10 cellular contexts compared by ENCODE assay signal in the genomic region with DNA sequence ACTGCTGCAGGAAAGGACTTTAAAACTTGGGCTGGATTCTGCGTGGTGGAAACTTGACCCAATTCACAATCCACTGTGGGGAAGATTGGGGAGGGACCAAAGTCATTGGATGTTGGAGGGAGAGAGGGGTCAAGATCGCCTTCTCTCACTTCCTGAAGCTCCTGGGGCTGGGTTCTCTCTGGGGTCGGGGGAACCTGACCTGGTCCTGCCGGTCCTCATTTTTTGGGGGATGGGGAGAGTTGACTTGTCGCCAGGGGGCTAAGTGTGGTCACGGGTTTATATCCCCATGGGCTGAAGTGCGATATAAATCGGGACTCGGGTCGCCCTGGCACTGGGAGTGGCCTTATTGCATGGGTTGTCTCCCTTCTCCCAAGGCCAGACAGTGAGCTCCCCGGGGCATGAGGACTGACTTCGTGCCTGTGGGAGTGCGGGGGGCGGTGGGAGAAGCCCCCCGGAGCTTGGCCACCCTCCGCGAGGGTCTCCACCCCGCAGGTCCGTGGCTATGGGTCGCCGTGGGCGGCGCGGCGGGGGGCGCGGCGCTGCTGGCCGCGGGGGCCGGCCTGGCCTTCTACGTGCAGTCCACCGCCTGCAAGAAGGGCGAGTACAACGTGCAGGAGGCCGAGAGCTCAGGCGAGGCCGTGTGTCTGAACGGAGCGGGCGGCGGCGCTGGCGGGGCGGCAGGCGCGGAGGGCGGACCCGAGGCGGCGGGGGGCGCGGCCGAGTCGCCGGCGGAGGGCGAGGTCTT. TPM values are rescaled to one million over a fixed set of nuclear protein-coding genes. Genes with fewer than 3 reads are reported as not detected.
DNase-seq lines count a peak whose midpoint lies in the region; ATAC-seq and TF ChIP-seq lines count a peak whose summit lies in the region.
"Had no signal": no experiment of that assay in that cellular context is flagged by ENCODE, and none has a peak within 500 bp of the region (broad histone marks: within the 10 kb centered on the region; RNA-seq: fewer than 3 reads in every experiment).

No MANE protein-coding gene starts in this region.

- TF ChIP-seq CTCF in GM06990 (IDR thresholded peaks at IDR 0.05; ENCODE audit: insufficient read depth, low read length, poor library complexity, severe bottlenecking) (no peak), parathyroid adenoma (IDR thresholded peaks at IDR 0.05) (no peak)

- H3K4me1 ChIP-seq in esophagus (ENCODE audit: control insufficient read depth in 2 of 2, insufficient read depth in 2 of 2, low read length in 1 of 2) (peaks cover 2 to 36% of the 10 kb centered on the region in 2 donors), parathyroid adenoma (peaks cover 8% of the 10 kb centered on the region)

- H3K4me3 ChIP-seq in GM06990 (replicated peaks; ENCODE audit: low read depth, low read length) (peak overlapping the region; percentile 62), esophagus (ENCODE audit: low read depth in 1 of 2, low read length in 2 of 2) (peak overlapping the region; percentile 13 to 28), parathyroid adenoma (ENCODE audit: low read depth, low read length) (peak overlapping the region; percentile 51)

- H3K9ac ChIP-seq in parathyroid adenoma = no peak overlapping the region

- H3K79me2 ChIP-seq in parathyroid adenoma = no peaks in the 10 kb centered on the region

- H3K9me3 ChIP-seq in esophagus (ENCODE audit: control insufficient read depth in 2 of 2, insufficient read depth in 1 of 2, low read depth in 1 of 2, low read length in 1 of 2) (peaks cover 0 to 14% of the 10 kb centered on the region in 2 donors), parathyroid adenoma (ENCODE audit: control insufficient read depth, low read length) (no peaks in the 10 kb centered on the region)

- H2AFZ ChIP-seq in parathyroid adenoma = peak overlapping the region; percentile 58

- H3K4me2 ChIP-seq in parathyroid adenoma (ENCODE audit: low read length) = peak overlapping the region; percentile 33

- H3K27ac ChIP-seq in esophagus (ENCODE audit: low read depth in 2 of 2, low read length in 1 of 2) (no peak overlapping the region), parathyroid adenoma (no peak overlapping the region)

- ATAC-seq in GM18870 (IDR thresholded peaks at IDR 0.05; ENCODE audit: unreplicated experiment) = no peak
- ATAC-seq in HG03139 (IDR thresholded peaks at IDR 0.05; ENCODE audit: unreplicated experiment) = no peak

- H3K36me3 ChIP-seq in GM06990 (ENCODE audit: control insufficient read depth, insufficient read depth, low read length) = no peaks in the 10 kb centered on the region
- no peaks in the 10 kb centered on the region for H3K36me3 ChIP-seq in esophagus (ENCODE audit: control insufficient read depth in 2 of 2, insufficient read depth in 2 of 2, low read length in 1 of 2)
- no peaks in the 10 kb centered on the region for H3K36me3 ChIP-seq in parathyroid adenoma (ENCODE audit: control insufficient read depth, insufficient read depth, low read length)

- 6 to 10% methylated on average over 50 to 58 of the region's 58 CpGs for WGBS in esophagus, 2 donors

- no peaks in the 10 kb centered on the region for H3K27me3 ChIP-seq in GM06990 (replicated peaks; ENCODE audit: control insufficient read depth, insufficient read depth, low read length)
- peaks cover 0 to 10% of the 10 kb centered on the region in 2 donors for H3K27me3 ChIP-seq in esophagus (ENCODE audit: control insufficient read depth in 1 of 2, insufficient read depth in 2 of 2, low read length in 2 of 2)
- H3K27me3 ChIP-seq in parathyroid adenoma (ENCODE audit: control insufficient read depth, insufficient read depth, low read length) = peaks cover 11% of the 10 kb centered on the region

- no peak for DNase-seq in GM06990 (ENCODE audit: extremely low read depth, insufficient read length)
- DNase-seq in NAMALWA (ENCODE audit: low spot score) = peak; percentile 43
- no peak for DNase-seq in cerebellum (ENCODE audit: low spot score)
- no peak for DNase-seq in hypothalamus (lab: John Stamatoyannopoulos, UW)
- DNase-seq: NCI-H510A treated with DMSO at 0.1 percent for 48 hours had no signal

RNA-seq across cellular contexts. Expression of a gene that starts 6.3 kb away (rescaled TPM):
- polyA plus RNA-seq in esophagus = under 1 TPM; 0.27 to 0.45 TPM
- total RNA-seq in cerebellum = 1.6 TPM

RNA-seq across cellular contexts. Expression of a gene that starts 9.3 kb away (rescaled TPM):
- under 1 TPM; 0.12 to 0.26 TPM for polyA plus RNA-seq in esophagus
- total RNA-seq in cerebellum = not detected
- total RNA-seq: lung microvascular endothelial cell had no signal

RNA-seq across cellular contexts. Expression of a gene that starts 13.6 kb away (rescaled TPM):
- 1 to 10 TPM; 2.0 to 8.2 TPM for polyA plus RNA-seq in esophagus
- 2.4 TPM for total RNA-seq in cerebellum

RNA-seq across cellular contexts. Expression of a gene that starts 19.8 kb away (rescaled TPM):
- polyA plus RNA-seq in esophagus = 10 to 100 TPM; 18.3 to 18.5 TPM
- 13.2 TPM for total RNA-seq in cerebellum

RNA-seq across cellular contexts. Expression of a gene that starts 25.1 kb away (rescaled TPM):
- 1 to 10 TPM; 4.8 to 8.8 TPM for polyA plus RNA-seq in esophagus
- total RNA-seq in cerebellum = 2.7 TPM
